8 cellular contexts compared by ENCODE assay signal in the genomic region with DNA sequence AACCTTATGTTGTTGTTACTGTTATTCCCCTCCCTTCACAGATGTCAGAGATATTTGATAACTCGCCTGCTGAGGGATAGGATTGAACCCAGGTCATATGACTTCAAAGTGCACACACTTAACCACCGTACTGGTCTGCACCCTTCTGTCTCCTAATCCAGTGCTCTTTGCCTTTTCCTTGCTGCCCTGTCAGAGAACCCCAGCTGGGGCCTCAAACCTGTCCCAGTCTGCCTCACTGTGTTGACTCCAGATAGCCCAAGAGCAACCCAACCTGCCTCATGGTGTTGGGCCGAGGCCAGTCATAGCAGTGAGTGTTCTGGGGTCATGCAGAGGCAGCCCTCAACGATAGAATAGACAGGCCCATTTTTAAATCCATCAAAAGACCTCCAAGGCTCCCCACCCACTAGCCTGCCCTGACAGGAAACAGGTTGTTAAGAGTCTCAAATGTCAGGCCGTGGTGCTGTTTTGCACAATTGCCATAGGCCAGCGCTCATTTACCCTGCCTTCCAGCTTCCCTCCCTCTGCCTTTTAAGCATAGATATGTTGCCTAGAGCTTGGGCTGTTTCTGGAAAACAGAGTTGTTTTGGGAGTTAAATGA. TPM values are rescaled to one million over a fixed set of nuclear protein-coding genes. Genes with fewer than 3 reads are reported as not detected.
A peak's percentile ranks its signal among the peaks of the same experiment; 100 is the strongest.
DNase-seq lines count a peak whose midpoint lies in the region; ATAC-seq and TF ChIP-seq lines count a peak whose summit lies in the region.

No MANE protein-coding gene starts in this region.

- 31 to 37% (median 33%) methylated on average over 6 of the region's 6 CpGs for WGBS in heart left ventricle, 4 donors

- TF ChIP-seq POLR2A in heart left ventricle (IDR thresholded peaks at IDR 0.05): no peak

- peaks cover 0 to 78% (median 7%) of the 10 kb centered on the region in 9 donors for H3K36me3 ChIP-seq in heart left ventricle

- no peaks in the 10 kb centered on the region for H3K27me3 Mint-ChIP-seq in stimulated activated naive B cell treated with anti-CD40 and anti-IgM and Interleukin-4, amounts not matched to agents 10 μg/mL and 1 μg/mL and 100 μg/mL, for 72 hours

- DNase-seq in NCI-H1092 treated with DMSO at 0.1 percent for 48 hours (lab: John Stamatoyannopoulos, UW) (peak; percentile 60), NCI-H1092 (lab: John Stamatoyannopoulos, UW) (no peak), UCSD-AML1 (lab: John Stamatoyannopoulos, UW; ENCODE audit: unreplicated experiment) (peak; percentile 41), heart left ventricle (peak in 2 of 5 donors; percentile 58 to 59), AG08396 (ENCODE audit: low spot score) (no peak), posterior vena cava (ENCODE audit: low spot score) (no peak)
- DNase-seq in stimulated activated naive B cell treated with anti-CD40 and anti-IgM and Interleukin-4, amounts not matched to agents 10 μg/mL and 1 μg/mL and 100 μg/mL, for 72 hours: no peak

- ATAC-seq in heart left ventricle: peak; percentile 71 to 78 (median 74)
- peak; percentile 46 to 58 for ATAC-seq in stimulated activated naive B cell treated with anti-CD40 and anti-IgM and Interleukin-4, amounts not matched to agents 10 μg/mL and 1 μg/mL and 100 μg/mL, for 72 hours (replicated peaks)
- no peak for ATAC-seq in HG02678 (IDR thresholded peaks at IDR 0.05; ENCODE audit: unreplicated experiment)

- no peaks in the 10 kb centered on the region for H3K27me3 ChIP-seq in heart left ventricle

- no peak overlapping the region for H3K4me3 Mint-ChIP-seq in stimulated activated naive B cell treated with anti-CD40 and anti-IgM and Interleukin-4, amounts not matched to agents 10 μg/mL and 1 μg/mL and 100 μg/mL, for 72 hours

- H3K4me1 Mint-ChIP-seq in stimulated activated naive B cell treated with anti-CD40 and anti-IgM and Interleukin-4, amounts not matched to agents 10 μg/mL and 1 μg/mL and 100 μg/mL, for 72 hours: peaks cover 36 to 54% of the 10 kb centered on the region in 2 donors

- H3K27ac Mint-ChIP-seq in stimulated activated naive B cell treated with anti-CD40 and anti-IgM and Interleukin-4, amounts not matched to agents 10 μg/mL and 1 μg/mL and 100 μg/mL, for 72 hours: peak overlapping the region; percentile 49

- no peaks in the 10 kb centered on the region for H3K9me3 ChIP-seq in heart left ventricle

- peak overlapping the region; percentile 27 to 90 (median 71) for H3K27ac ChIP-seq in heart left ventricle

- peaks cover 0 to 78% (median 41%) of the 10 kb centered on the region in 12 donors for H3K4me1 ChIP-seq in heart left ventricle

- no peak overlapping the region for H3K4me3 ChIP-seq in heart left ventricle

- no peak for TF ChIP-seq CTCF in heart left ventricle (IDR thresholded peaks at IDR 0.05)

- H3K36me3 Mint-ChIP-seq in stimulated activated naive B cell treated with anti-CD40 and anti-IgM and Interleukin-4, amounts not matched to agents 10 μg/mL and 1 μg/mL and 100 μg/mL, for 72 hours: no peaks in the 10 kb centered on the region

- intact Hi-C loops in heart left ventricle (cut with DNase I): loop anchor here in 2 of 10 donors (5.0 kb wide), 1 partner anchor 38 kb away; a partner anchor contains a TSS
- intact Hi-C loops in posterior vena cava (cut with DNase I): loop anchor here in 1 of 2 donors (5.0 kb wide), 1 partner anchor 33 kb away; no protein-coding TSS in a partner anchor

- H3K9me3 Mint-ChIP-seq in stimulated activated naive B cell treated with anti-CD40 and anti-IgM and Interleukin-4, amounts not matched to agents 10 μg/mL and 1 μg/mL and 100 μg/mL, for 72 hours: no peaks in the 10 kb centered on the region

RNA-seq across cellular contexts. Expression of a gene that starts 37.0 kb away (rescaled TPM):
- total RNA-seq in heart left ventricle: 10 to 100 TPM; 21.7 to 73.2 (median 44.1) TPM
- polyA plus RNA-seq in heart left ventricle: 10 to 100 TPM; 18.2 to 30.1 TPM
- total RNA-seq in posterior vena cava: 10 to 100 TPM; 54.9 to 55.0 TPM

Comparison
In these comparisons a context has a peak if more than half of its experiments do, and no peak if none do; other contexts are left out.
1. DNase-seq: peak in NCI-H1092 treated with DMSO at 0.1 percent for 48 hours (single experiment) and UCSD-AML1 (single experiment); none in NCI-H1092 (single experiment), stimulated activated naive B cell treated with anti-CD40 and anti-IgM and Interleukin-4, amounts not matched to agents 10 μg/mL and 1 μg/mL and 100 μg/mL, for 72 hours (single experiment), AG08396 (single experiment) and posterior vena cava (single experiment).